In genomic region chr5:59218424-59219045, GRCh38 we compare ENCODE assay signal across 8 cellular contexts.
DNase-seq lines count a peak whose midpoint lies in the region; ATAC-seq and TF ChIP-seq lines count a peak whose summit lies in the region.

No MANE protein-coding gene starts in this region.

- intact Hi-C loops in adrenal gland (cut with DNase I), result no loop called here
- intact Hi-C loops in activated CD4-positive, alpha-beta T cell treated with anti-CD3 and anti-CD28 coated beads, Interleukin-2, amount 10 ng/mL, durations not matched to agents 24 days and 14 days (cut with micrococcal nuclease), result loop anchor here (5.0 kb wide), 1 partner anchor 149 kb away; no protein-coding TSS in a partner anchor

- TF ChIP-seq POLR2A in adrenal gland (IDR thresholded peaks at IDR 0.05), result no peak

- H3K27me3 ChIP-seq in adrenal gland, result no peaks in the 10 kb centered on the region
- H3K27me3 ChIP-seq in mesenchymal stem cell (ENCODE audit: control insufficient read depth in 1 of 2, insufficient read depth in 1 of 2, low read length in 2 of 2), result no peaks in the 10 kb centered on the region

- H3K23ac ChIP-seq in mesenchymal stem cell (ENCODE audit: low read length in 2 of 2), result no peak overlapping the region

- H2BK120ac ChIP-seq in mesenchymal stem cell (ENCODE audit: low read depth, low read length), result no peak overlapping the region

- no peak for ATAC-seq in activated T-helper 17 cell treated with anti-CD3 and anti-CD28 coated beads, Interleukin-2, amount 50 U/mL, for 72 hours (replicated peaks)
- ATAC-seq in GM21825 (IDR thresholded peaks at IDR 0.05; ENCODE audit: unreplicated experiment) (no peak), HG03095 (IDR thresholded peaks at IDR 0.05; ENCODE audit: unreplicated experiment) (no peak)

- H3K4me3 ChIP-seq in adrenal gland (no peak overlapping the region), mesenchymal stem cell (ENCODE audit: insufficient read depth in 1 of 2, low read depth in 1 of 2, low read length in 2 of 2) (no peak overlapping the region)

- 83 to 94% (median 92%) methylated on average over 1 to 2 of the region's 2 CpGs for WGBS in adrenal gland, 4 donors
- no CpG with 5 or more reads among the region's 2 CpGs for WGBS in mesenchymal stem cell

- H3K79me1 ChIP-seq in mesenchymal stem cell (replicated peaks; ENCODE audit: low read length, poor library complexity, severe bottlenecking), result no peaks in the 10 kb centered on the region

- H3K14ac ChIP-seq in mesenchymal stem cell (ENCODE audit: low read length in 2 of 2), result no peak overlapping the region

- peak in 5 of 6 experiments; percentile 22 to 50 (median 40) for TF ChIP-seq CTCF in adrenal gland (IDR thresholded peaks at IDR 0.05)

- H3K36me3 ChIP-seq in adrenal gland (replicated peaks in 1 of 2) (no peaks in the 10 kb centered on the region), mesenchymal stem cell (ENCODE audit: control insufficient read depth in 1 of 2, insufficient read depth in 2 of 2, low read depth in 1 of 2, low read length in 2 of 2) (no peaks in the 10 kb centered on the region)

- no peak overlapping the region for H3K4me3 Mint-ChIP-seq in activated T-helper 17 cell treated with anti-CD3 and anti-CD28 coated beads, Interleukin-2, amount 50 U/mL, for 72 hours
- H3K4me3 Mint-ChIP-seq in activated CD4-positive, alpha-beta T cell treated with anti-CD3 and anti-CD28 coated beads, Interleukin-2, amount 10 ng/mL, durations not matched to agents 24 days and 14 days, result no peak overlapping the region

- H2BK12ac ChIP-seq in mesenchymal stem cell (ENCODE audit: low read length in 2 of 2), result no peak overlapping the region

- H3K27ac ChIP-seq in adrenal gland (no peak overlapping the region), mesenchymal stem cell (ENCODE audit: low read length, poor library complexity, severe bottlenecking) (no peak overlapping the region)

- no peak overlapping the region for H3K4ac ChIP-seq in mesenchymal stem cell (ENCODE audit: low read depth in 1 of 2, low read length in 2 of 2)

- H3K9ac ChIP-seq in mesenchymal stem cell (ENCODE audit: low read length), result no peak overlapping the region

- H3K27ac Mint-ChIP-seq in activated T-helper 17 cell treated with anti-CD3 and anti-CD28 coated beads, Interleukin-2, amount 50 U/mL, for 72 hours, result no peak overlapping the region
- no peak overlapping the region for H3K27ac Mint-ChIP-seq in activated CD4-positive, alpha-beta T cell treated with anti-CD3 and anti-CD28 coated beads, Interleukin-2, amount 10 ng/mL, durations not matched to agents 24 days and 14 days

- DNase-seq in DMS 273 treated with DMSO at 0.1 percent for 48 hours (lab: John Stamatoyannopoulos, UW), result peak; percentile 14
- no peak for DNase-seq in adrenal gland
- peak; percentile 30 for DNase-seq in mesenchymal stem cell
- no peak for DNase-seq in activated CD4-positive, alpha-beta T cell treated with anti-CD3 and anti-CD28 coated beads, Interleukin-2, amount 10 ng/mL, durations not matched to agents 24 days and 14 days

- no peak overlapping the region for H3K4me2 ChIP-seq in mesenchymal stem cell (ENCODE audit: low read length, poor library complexity, severe bottlenecking)

- H3K27me3 Mint-ChIP-seq in activated T-helper 17 cell treated with anti-CD3 and anti-CD28 coated beads, Interleukin-2, amount 50 U/mL, for 72 hours, result peaks cover 24% of the 10 kb centered on the region
- peaks cover 28% of the 10 kb centered on the region for H3K27me3 Mint-ChIP-seq in activated CD4-positive, alpha-beta T cell treated with anti-CD3 and anti-CD28 coated beads, Interleukin-2, amount 10 ng/mL, durations not matched to agents 24 days and 14 days

- H3K9me3 Mint-ChIP-seq in activated T-helper 17 cell treated with anti-CD3 and anti-CD28 coated beads, Interleukin-2, amount 50 U/mL, for 72 hours, result no peaks in the 10 kb centered on the region
- no peaks in the 10 kb centered on the region for H3K9me3 Mint-ChIP-seq in activated CD4-positive, alpha-beta T cell treated with anti-CD3 and anti-CD28 coated beads, Interleukin-2, amount 10 ng/mL, durations not matched to agents 24 days and 14 days

- TF ChIP-seq RAD21 in Ishikawa (IDR thresholded peaks at IDR 0.05; ENCODE audit: low read depth), result peak; percentile 25; the same call in 1 of the 2 replicates

- H3K18ac ChIP-seq in mesenchymal stem cell (ENCODE audit: low read depth in 1 of 2, low read length in 2 of 2), result no peak overlapping the region

- H4K91ac ChIP-seq in mesenchymal stem cell (ENCODE audit: low read length), result no peak overlapping the region

- TF ChIP-seq EP300 in Ishikawa (IDR thresholded peaks at IDR 0.05; ENCODE audit: borderline replicate concordance), result no peak

- H2AFZ ChIP-seq in mesenchymal stem cell (ENCODE audit: low read depth, low read length), result no peak overlapping the region

- H3K4me1 ChIP-seq in adrenal gland (replicated peaks in 1 of 2) (no peaks in the 10 kb centered on the region), mesenchymal stem cell (ENCODE audit: control insufficient read depth, insufficient read depth, low read depth, low read length) (peaks cover 3% of the 10 kb centered on the region)

- no peak overlapping the region for H4K8ac ChIP-seq in mesenchymal stem cell (ENCODE audit: low read length)

- no peak overlapping the region for H2BK15ac ChIP-seq in mesenchymal stem cell (ENCODE audit: low read depth, poor library complexity, severe bottlenecking)

- H3K4me1 Mint-ChIP-seq in activated T-helper 17 cell treated with anti-CD3 and anti-CD28 coated beads, Interleukin-2, amount 50 U/mL, for 72 hours, result no peaks in the 10 kb centered on the region
- H3K4me1 Mint-ChIP-seq in activated CD4-positive, alpha-beta T cell treated with anti-CD3 and anti-CD28 coated beads, Interleukin-2, amount 10 ng/mL, durations not matched to agents 24 days and 14 days, result no peaks in the 10 kb centered on the region

- no peak overlapping the region for H2AK5ac ChIP-seq in mesenchymal stem cell (ENCODE audit: low read length, severe bottlenecking)

- H3K9me3 ChIP-seq in adrenal gland (replicated peaks in 1 of 3) (no peaks in the 10 kb centered on the region), mesenchymal stem cell (ENCODE audit: control insufficient read depth, low read length) (no peaks in the 10 kb centered on the region)

- no peaks in the 10 kb centered on the region for H3K36me3 Mint-ChIP-seq in activated T-helper 17 cell treated with anti-CD3 and anti-CD28 coated beads, Interleukin-2, amount 50 U/mL, for 72 hours (ENCODE audit: low read depth)
- no peaks in the 10 kb centered on the region for H3K36me3 Mint-ChIP-seq in activated CD4-positive, alpha-beta T cell treated with anti-CD3 and anti-CD28 coated beads, Interleukin-2, amount 10 ng/mL, durations not matched to agents 24 days and 14 days (ENCODE audit: low read depth)

- no peak overlapping the region for H2BK5ac ChIP-seq in mesenchymal stem cell (ENCODE audit: low read depth, low read length, poor library complexity, severe bottlenecking)

TF ChIP-seq in Ishikawa, 13 proteins besides CTCF, POLR2A, EP300 and RAD21:
- TF ChIP-seq FOXM1 (IDR thresholded peaks at IDR 0.05; ENCODE audit: borderline replicate concordance, low read depth) (no peak), EGR1 (IDR thresholded peaks at IDR 0.05) (no peak), TAF1 (IDR thresholded peaks at IDR 0.05; ENCODE audit: low read depth) (no peak), CREB1 (IDR thresholded peaks at IDR 0.05; ENCODE audit: low read depth) (no peak), ZBTB7A (IDR thresholded peaks at IDR 0.05; ENCODE audit: low read depth) (no peak), CEBPB (IDR thresholded peaks at IDR 0.05) (no peak), TCF12 (IDR thresholded peaks at IDR 0.05; ENCODE audit: low read depth) (no peak), NFIC (IDR thresholded peaks at IDR 0.05) (no peak), TEAD4 (IDR thresholded peaks at IDR 0.05) (no peak), USF1 (IDR thresholded peaks at IDR 0.05) (no peak)
- TF ChIP-seq, protein P1, sequence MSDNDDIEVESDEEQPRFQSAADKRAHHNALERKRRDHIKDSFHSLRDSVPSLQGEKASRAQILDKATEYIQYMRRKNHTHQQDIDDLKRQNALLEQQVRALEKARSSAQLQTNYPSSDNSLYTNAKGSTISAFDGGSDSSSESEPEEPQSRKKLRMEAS (IDR thresholded peaks at IDR 0.05), result no peak
- TF ChIP-seq, protein P2, sequence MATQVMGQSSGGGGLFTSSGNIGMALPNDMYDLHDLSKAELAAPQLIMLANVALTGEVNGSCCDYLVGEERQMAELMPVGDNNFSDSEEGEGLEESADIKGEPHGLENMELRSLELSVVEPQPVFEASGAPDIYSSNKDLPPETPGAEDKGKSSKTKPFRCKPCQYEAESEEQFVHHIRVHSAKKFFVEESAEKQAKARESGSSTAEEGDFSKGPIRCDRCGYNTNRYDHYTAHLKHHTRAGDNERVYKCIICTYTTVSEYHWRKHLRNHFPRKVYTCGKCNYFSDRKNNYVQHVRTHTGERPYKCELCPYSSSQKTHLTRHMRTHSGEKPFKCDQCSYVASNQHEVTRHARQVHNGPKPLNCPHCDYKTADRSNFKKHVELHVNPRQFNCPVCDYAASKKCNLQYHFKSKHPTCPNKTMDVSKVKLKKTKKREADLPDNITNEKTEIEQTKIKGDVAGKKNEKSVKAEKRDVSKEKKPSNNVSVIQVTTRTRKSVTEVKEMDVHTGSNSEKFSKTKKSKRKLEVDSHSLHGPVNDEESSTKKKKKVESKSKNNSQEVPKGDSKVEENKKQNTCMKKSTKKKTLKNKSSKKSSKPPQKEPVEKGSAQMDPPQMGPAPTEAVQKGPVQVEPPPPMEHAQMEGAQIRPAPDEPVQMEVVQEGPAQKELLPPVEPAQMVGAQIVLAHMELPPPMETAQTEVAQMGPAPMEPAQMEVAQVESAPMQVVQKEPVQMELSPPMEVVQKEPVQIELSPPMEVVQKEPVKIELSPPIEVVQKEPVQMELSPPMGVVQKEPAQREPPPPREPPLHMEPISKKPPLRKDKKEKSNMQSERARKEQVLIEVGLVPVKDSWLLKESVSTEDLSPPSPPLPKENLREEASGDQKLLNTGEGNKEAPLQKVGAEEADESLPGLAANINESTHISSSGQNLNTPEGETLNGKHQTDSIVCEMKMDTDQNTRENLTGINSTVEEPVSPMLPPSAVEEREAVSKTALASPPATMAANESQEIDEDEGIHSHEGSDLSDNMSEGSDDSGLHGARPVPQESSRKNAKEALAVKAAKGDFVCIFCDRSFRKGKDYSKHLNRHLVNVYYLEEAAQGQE (IDR thresholded peaks at IDR 0.05; ENCODE audit: low read depth), result no peak

Comparison
In these comparisons a context has a peak if more than half of its experiments do, and no peak if none do; other contexts are left out.
1. DNase-seq: peak in DMS 273 treated with DMSO at 0.1 percent for 48 hours (single experiment) and mesenchymal stem cell (single experiment); none in adrenal gland (0 of 7) and activated CD4-positive, alpha-beta T cell treated with anti-CD3 and anti-CD28 coated beads, Interleukin-2, amount 10 ng/mL, durations not matched to agents 24 days and 14 days (single experiment).